In the genomic region with DNA sequence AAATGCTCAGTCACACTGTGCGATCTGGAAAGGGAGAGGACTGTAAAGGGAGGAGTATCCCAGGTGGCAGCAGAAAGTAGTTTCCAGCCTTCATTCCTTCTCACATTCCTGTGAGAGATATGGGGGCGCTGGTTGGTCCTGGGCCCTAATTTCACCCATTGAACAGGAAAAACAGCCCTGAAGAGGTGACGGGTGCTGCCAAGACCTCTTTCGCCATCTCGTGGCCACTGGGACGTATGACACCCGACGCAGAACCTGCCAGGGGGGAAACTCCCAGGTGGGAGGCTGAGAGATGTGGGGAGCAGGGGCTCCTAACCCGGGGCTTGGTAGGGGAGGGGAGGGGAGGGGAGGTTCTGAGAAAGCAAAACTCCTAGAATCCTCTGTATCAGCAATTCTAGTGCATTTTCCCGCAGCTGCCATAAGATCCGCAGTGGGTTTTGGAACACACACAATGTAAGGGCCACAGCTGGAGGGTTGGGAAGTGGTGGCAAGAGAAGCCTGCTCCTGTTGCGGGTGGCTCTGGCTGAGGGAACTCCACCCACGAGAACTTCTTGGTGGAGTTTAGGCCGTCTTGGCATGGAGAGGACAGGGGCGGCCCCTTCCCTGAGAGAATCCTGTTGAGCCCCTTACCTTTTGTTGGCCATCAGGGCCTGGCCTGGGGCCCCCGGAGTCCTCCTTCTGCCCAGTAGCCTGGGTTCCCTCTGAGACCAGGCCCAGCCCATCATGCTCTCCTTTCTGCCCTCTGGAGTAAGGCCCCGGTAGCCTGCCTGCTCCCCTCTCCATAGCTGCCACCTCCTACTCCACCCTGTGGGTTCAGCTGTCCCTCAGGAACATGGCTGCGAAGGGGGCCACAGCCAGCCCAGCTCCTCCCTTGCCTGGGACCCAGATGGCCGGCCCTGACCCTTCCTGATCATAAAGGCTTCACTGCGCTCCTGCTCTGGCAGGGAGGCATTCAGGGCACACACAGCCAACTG, we compare ENCODE assay signal across 8 cellular contexts.
DNase-seq lines count a peak whose midpoint lies in the region; ATAC-seq and TF ChIP-seq lines count a peak whose summit lies in the region.

No MANE protein-coding gene starts in this region.

- TF ChIP-seq RAD21 in HCT116 (IDR thresholded peaks at IDR 0.05; ENCODE audit: low read depth), result peak; percentile 67

- H3K36me3 ChIP-seq in heart left ventricle (no peaks in the 10 kb centered on the region), HCT116 (ENCODE audit: control insufficient read depth in 1 of 2, insufficient read depth in 2 of 2, low read length in 2 of 2) (no peaks in the 10 kb centered on the region), esophagus squamous epithelium (no peaks in the 10 kb centered on the region), trophoblast cell (ENCODE audit: control insufficient read depth in 1 of 2, insufficient read depth in 2 of 2, low read length in 2 of 2) (no peaks in the 10 kb centered on the region)

- no peaks in the 10 kb centered on the region for H3K79me1 ChIP-seq in trophoblast cell (ENCODE audit: low read length)

- H2AFZ ChIP-seq in HCT116 (ENCODE audit: low read depth, low read length, poor library complexity, severe bottlenecking) (no peak overlapping the region), trophoblast cell (ENCODE audit: insufficient read depth, low read length, poor library complexity) (no peak overlapping the region)

- H3K4me1 ChIP-seq in heart left ventricle (no peaks in the 10 kb centered on the region), HCT116 (ENCODE audit: control insufficient read depth in 1 of 2, insufficient read depth in 2 of 2, low read length in 2 of 2) (no peaks in the 10 kb centered on the region), esophagus squamous epithelium (no peaks in the 10 kb centered on the region), trophoblast cell (ENCODE audit: control insufficient read depth in 1 of 2, insufficient read depth in 2 of 2, low read length in 2 of 2) (no peaks in the 10 kb centered on the region)

- H4K8ac ChIP-seq in trophoblast cell (ENCODE audit: low read depth, low read length), result no peak overlapping the region

- POLR2A ChIA-PET in HCT116 (lab: Charles Lee), result no interaction called here
- POLR2A ChIA-PET in activated CD8-positive, alpha-beta T cell treated with anti-CD3 and anti-CD28 coated beads, Interleukin-2, amount 10 ng/mL, durations not matched to agents 7 days and 5 days (lab: Charles Lee), result no interaction called here

- no peak overlapping the region for H4K12ac ChIP-seq in trophoblast cell (ENCODE audit: low read depth, low read length)

- RAD21 ChIA-PET in HCT116 (lab: Charles Lee; ENCODE audit: low non-redundant PET in 1 of 2, low total read pairs in 2 of 2, uncharacterized antibody in 2 of 2, unreplicated experiment in 2 of 2), result no interaction called here

- H3K9me3 ChIP-seq in heart left ventricle (no peaks in the 10 kb centered on the region), HCT116 (ENCODE audit: control insufficient read depth in 1 of 2, insufficient read depth in 1 of 2, low read depth in 1 of 2, low read length in 2 of 2) (no peaks in the 10 kb centered on the region), esophagus squamous epithelium (no peaks in the 10 kb centered on the region), trophoblast cell (ENCODE audit: insufficient read depth, low read depth, low read length) (no peaks in the 10 kb centered on the region)

- no peak overlapping the region for H4K91ac ChIP-seq in trophoblast cell (ENCODE audit: low read depth, low read length)

- no peaks in the 10 kb centered on the region for H3K27me3 Mint-ChIP-seq in activated CD8-positive, alpha-beta T cell treated with anti-CD3 and anti-CD28 coated beads, Interleukin-2, amount 10 ng/mL, durations not matched to agents 7 days and 5 days (ENCODE audit: low read depth)

- H3K4me2 ChIP-seq in HCT116 (ENCODE audit: low read length), result no peak overlapping the region
- no peak overlapping the region for H3K4me2 ChIP-seq in trophoblast cell (ENCODE audit: low read length)

- H2AK5ac ChIP-seq in trophoblast cell (ENCODE audit: low read length), result no peak overlapping the region

- ATAC-seq in heart left ventricle (peak in 1 of 4 donors; percentile 31), Right ventricle myocardium inferior (no peak), HCT116 (peak; percentile 83), HG03565 (IDR thresholded peaks at IDR 0.05; ENCODE audit: unreplicated experiment) (no peak)
- no peak for ATAC-seq in activated CD8-positive, alpha-beta T cell treated with anti-CD3 and anti-CD28 coated beads, Interleukin-2, amount 10 ng/mL, durations not matched to agents 7 days and 5 days

- no peak overlapping the region for H3K4ac ChIP-seq in trophoblast cell (ENCODE audit: low read depth, low read length)

- no peak overlapping the region for H3K4me3 Mint-ChIP-seq in activated CD8-positive, alpha-beta T cell treated with anti-CD3 and anti-CD28 coated beads, Interleukin-2, amount 10 ng/mL, durations not matched to agents 7 days and 5 days

- no peak overlapping the region for H2BK120ac ChIP-seq in trophoblast cell (ENCODE audit: insufficient read depth, low read length, poor library complexity)

- no peaks in the 10 kb centered on the region for H3K36me3 Mint-ChIP-seq in activated CD8-positive, alpha-beta T cell treated with anti-CD3 and anti-CD28 coated beads, Interleukin-2, amount 10 ng/mL, durations not matched to agents 7 days and 5 days (ENCODE audit: low read depth)

- no peak overlapping the region for H3K27ac Mint-ChIP-seq in activated CD8-positive, alpha-beta T cell treated with anti-CD3 and anti-CD28 coated beads, Interleukin-2, amount 10 ng/mL, durations not matched to agents 7 days and 5 days

- no peak overlapping the region for H3K23ac ChIP-seq in trophoblast cell (ENCODE audit: low read length)

- H3K27me3 ChIP-seq in heart left ventricle, result peaks cover 0 to 36% (median 0%) of the 10 kb centered on the region in 9 donors
- H3K27me3 ChIP-seq in HCT116 (ENCODE audit: insufficient read depth, low read length), result no peaks in the 10 kb centered on the region
- no peaks in the 10 kb centered on the region for H3K27me3 ChIP-seq in esophagus squamous epithelium
- H3K27me3 ChIP-seq in trophoblast cell (ENCODE audit: insufficient read depth, low read length), result no peaks in the 10 kb centered on the region

- H3K4me3 ChIP-seq in heart left ventricle, result no peak overlapping the region
- H3K4me3 ChIP-seq in HCT116 (replicated peaks in 1 of 2; ENCODE audit: low read depth in 1 of 2, low read length in 2 of 2), result no peak overlapping the region
- H3K4me3 ChIP-seq in esophagus squamous epithelium, result no peak overlapping the region
- no peak overlapping the region for H3K4me3 ChIP-seq in trophoblast cell (ENCODE audit: low read depth, low read length)

- TF ChIP-seq POLR2A in heart left ventricle (IDR thresholded peaks at IDR 0.05), result no peak
- no peak for TF ChIP-seq POLR2A in HCT116 (IDR thresholded peaks at IDR 0.05; ENCODE audit: borderline replicate concordance, extremely low read depth, insufficient read depth, insufficient read length)
- TF ChIP-seq POLR2A in esophagus squamous epithelium (IDR thresholded peaks at IDR 0.05), result no peak

- no TSS peak for BruUV-seq in HCT116 (replicated peaks; lab: Mats Ljungman, UMichigan)

- intact Hi-C loops in heart left ventricle (cut with DNase I), result loop anchor here in 3 of 10 donors (5.0 kb wide), 1 partner anchor 701 kb away; no protein-coding TSS in a partner anchor
- intact Hi-C loops in Right ventricle myocardium inferior (cut with DNase I), result no loop called here
- intact Hi-C loops in HCT116 (cut with micrococcal nuclease), result loop anchor here (1.0 to 10.0 kb wide), 2 partner anchors 613 to 702 kb away; no protein-coding TSS in a partner anchor
- intact Hi-C loops in esophagus squamous epithelium (cut with DNase I), result no loop called here

- peak; percentile 13 to 68 (median 42) for TF ChIP-seq CTCF in heart left ventricle (IDR thresholded peaks at IDR 0.05)
- peak; percentile 47 to 70 (median 61); a peak in 5 of 6 replicates for TF ChIP-seq CTCF in HCT116 (IDR thresholded peaks at IDR 0.05 in 2 of 3, conservative IDR thresholded peaks at IDR 0.05 in 1 of 3; ENCODE audit: borderline replicate concordance in 1 of 3, insufficient read depth in 1 of 3, low read depth in 2 of 3, low read length in 2 of 3)
- TF ChIP-seq CTCF in esophagus squamous epithelium (IDR thresholded peaks at IDR 0.05), result peak; percentile 15 to 62 (median 44)

- 32 to 48% (median 42%) methylated on average over 16 to 20 of the region's 20 CpGs for WGBS in heart left ventricle, 4 donors
- 38 to 60% methylated on average over 1 to 9 of the region's 20 CpGs for WGBS in esophagus squamous epithelium, 2 donors
- WGBS in trophoblast cell (ENCODE audit: extremely low coverage, insufficient coverage, insufficient read length), result no CpG with 5 or more reads among the region's 20 CpGs

- CTCF ChIA-PET in HCT116 (lab: Charles Lee), result interaction anchor here (1.0 to 1.4 kb wide), 4 partner anchors 609 to 704 kb away, joined by 5 to 7 read pairs (median 6); no protein-coding TSS in a partner anchor
- CTCF ChIA-PET in activated CD8-positive, alpha-beta T cell treated with anti-CD3 and anti-CD28 coated beads, Interleukin-2, amount 10 ng/mL, durations not matched to agents 7 days and 5 days (lab: Charles Lee), result no interaction called here

- no peaks in the 10 kb centered on the region for H3K9me2 ChIP-seq in HCT116 (ENCODE audit: insufficient read depth)

- H3K79me2 ChIP-seq in HCT116 (ENCODE audit: insufficient read depth, low read length) (no peaks in the 10 kb centered on the region), trophoblast cell (ENCODE audit: control insufficient read depth, insufficient read depth, low read length, poor library complexity) (no peaks in the 10 kb centered on the region)

- no peak overlapping the region for H3K9ac ChIP-seq in HCT116 (ENCODE audit: low read length)
- no peak overlapping the region for H3K9ac ChIP-seq in trophoblast cell (ENCODE audit: low read length)

- H2BK5ac ChIP-seq in trophoblast cell (ENCODE audit: low read depth, low read length, poor library complexity), result no peak overlapping the region

- H3K9me3 Mint-ChIP-seq in activated CD8-positive, alpha-beta T cell treated with anti-CD3 and anti-CD28 coated beads, Interleukin-2, amount 10 ng/mL, durations not matched to agents 7 days and 5 days (ENCODE audit: insufficient read depth), result no peaks in the 10 kb centered on the region

- peak in 2 of 5 donors; percentile 16 to 29 for DNase-seq in heart left ventricle
- DNase-seq in Right ventricle myocardium inferior (ENCODE audit: missing footprints), result no peak
- DNase-seq in HCT116 (ENCODE audit: low read depth, low spot score), result peak; percentile 18
- DNase-seq in NCI-H2107 treated with DMSO at 0.1 percent for 48 hours (lab: John Stamatoyannopoulos, UW; ENCODE audit: unreplicated experiment), result peak; percentile 51
- DNase-seq in activated CD8-positive, alpha-beta T cell treated with anti-CD3 and anti-CD28 coated beads, Interleukin-2, amount 10 ng/mL, durations not matched to agents 7 days and 5 days, result peak; percentile 47
- no peak for DNase-seq in esophagus squamous epithelium (lab: John Stamatoyannopoulos, UW)
- DNase-seq in trophoblast cell, result peak; percentile 3 to 57

- H3K4me1 Mint-ChIP-seq in activated CD8-positive, alpha-beta T cell treated with anti-CD3 and anti-CD28 coated beads, Interleukin-2, amount 10 ng/mL, durations not matched to agents 7 days and 5 days (ENCODE audit: low read depth), result no peaks in the 10 kb centered on the region

- H3K18ac ChIP-seq in trophoblast cell (ENCODE audit: low read length), result no peak overlapping the region

- H3K27ac ChIP-seq in heart left ventricle (no peak overlapping the region), HCT116 (ENCODE audit: low read depth, low read length) (no peak overlapping the region), esophagus squamous epithelium (no peak overlapping the region), trophoblast cell (ENCODE audit: low read depth, low read length) (no peak overlapping the region)

- H4K20me1 ChIP-seq in HCT116 (ENCODE audit: insufficient read depth), result no peaks in the 10 kb centered on the region

- H2BK12ac ChIP-seq in trophoblast cell (ENCODE audit: low read length), result no peak overlapping the region

- H3K14ac ChIP-seq in trophoblast cell (ENCODE audit: low read length), result no peak overlapping the region

Comparison
In these comparisons a context has a peak if more than half of its experiments do, and no peak if none do; other contexts are left out.
1. DNase-seq: peak in HCT116 (single experiment), NCI-H2107 treated with DMSO at 0.1 percent for 48 hours (single experiment), activated CD8-positive, alpha-beta T cell treated with anti-CD3 and anti-CD28 coated beads, Interleukin-2, amount 10 ng/mL, durations not matched to agents 7 days and 5 days (single experiment) and trophoblast cell (2 of 2); none in Right ventricle myocardium inferior (single experiment) and esophagus squamous epithelium (single experiment).
2. Peak in every context shown above with its lines, with median percentiles within 50 percentile points of each other: CTCF ChIP-seq.